In the genomic region with DNA sequence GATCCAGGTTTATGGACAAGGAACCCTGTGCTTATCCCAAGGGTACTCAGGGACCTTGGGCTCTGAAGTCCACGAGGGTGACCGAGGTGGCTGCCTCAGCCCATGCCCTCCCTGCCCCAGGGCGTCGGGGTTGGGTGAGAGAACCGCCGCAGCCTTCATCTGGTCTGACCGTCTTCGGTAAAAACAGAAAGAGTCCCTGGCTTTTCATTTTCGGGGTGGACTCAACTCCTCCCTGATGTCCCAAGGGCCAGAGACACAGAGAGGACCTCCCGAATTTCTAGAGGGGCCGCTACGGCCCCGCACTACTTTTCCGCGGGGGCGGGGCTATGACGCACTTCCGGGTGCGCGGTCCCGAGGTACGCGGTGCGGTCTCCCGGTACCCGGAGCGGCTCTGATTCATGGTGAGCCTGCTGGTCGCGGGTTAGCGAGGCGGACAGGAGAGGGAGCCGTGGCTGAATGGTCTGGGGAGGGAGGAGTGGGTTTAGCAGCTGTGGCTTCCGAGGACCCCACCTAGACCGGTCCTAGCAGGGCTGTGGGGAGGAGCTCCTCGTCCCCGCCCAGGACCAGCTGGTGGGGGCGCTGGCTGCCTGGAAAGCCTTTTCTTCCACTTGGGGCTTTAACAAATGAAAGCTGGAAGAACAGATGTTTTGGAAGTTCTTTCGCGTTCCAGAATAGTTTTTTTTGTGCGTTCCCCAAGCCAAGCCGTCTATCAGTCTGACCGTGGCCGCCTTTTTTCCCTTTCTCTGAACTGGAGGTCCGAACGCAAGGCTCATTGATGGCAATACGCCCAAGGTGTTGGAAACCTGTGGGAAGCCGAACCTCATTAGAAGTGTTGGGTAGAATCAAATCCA, we compare ENCODE assay signal across 1 cellular context.
TF ChIP-seq lines count a peak whose summit lies in the region.

A gene (plus strand): TSS at position 334 of the 851 bp plus-strand sequence. CDS start 7,233 bp downstream, outside the sequence.

TF ChIP-seq in K562, 482 proteins besides CTCF, POLR2A, EP300 and RAD21 (continued from another document and continues in another):
- TF ChIP-seq, protein P1, sequence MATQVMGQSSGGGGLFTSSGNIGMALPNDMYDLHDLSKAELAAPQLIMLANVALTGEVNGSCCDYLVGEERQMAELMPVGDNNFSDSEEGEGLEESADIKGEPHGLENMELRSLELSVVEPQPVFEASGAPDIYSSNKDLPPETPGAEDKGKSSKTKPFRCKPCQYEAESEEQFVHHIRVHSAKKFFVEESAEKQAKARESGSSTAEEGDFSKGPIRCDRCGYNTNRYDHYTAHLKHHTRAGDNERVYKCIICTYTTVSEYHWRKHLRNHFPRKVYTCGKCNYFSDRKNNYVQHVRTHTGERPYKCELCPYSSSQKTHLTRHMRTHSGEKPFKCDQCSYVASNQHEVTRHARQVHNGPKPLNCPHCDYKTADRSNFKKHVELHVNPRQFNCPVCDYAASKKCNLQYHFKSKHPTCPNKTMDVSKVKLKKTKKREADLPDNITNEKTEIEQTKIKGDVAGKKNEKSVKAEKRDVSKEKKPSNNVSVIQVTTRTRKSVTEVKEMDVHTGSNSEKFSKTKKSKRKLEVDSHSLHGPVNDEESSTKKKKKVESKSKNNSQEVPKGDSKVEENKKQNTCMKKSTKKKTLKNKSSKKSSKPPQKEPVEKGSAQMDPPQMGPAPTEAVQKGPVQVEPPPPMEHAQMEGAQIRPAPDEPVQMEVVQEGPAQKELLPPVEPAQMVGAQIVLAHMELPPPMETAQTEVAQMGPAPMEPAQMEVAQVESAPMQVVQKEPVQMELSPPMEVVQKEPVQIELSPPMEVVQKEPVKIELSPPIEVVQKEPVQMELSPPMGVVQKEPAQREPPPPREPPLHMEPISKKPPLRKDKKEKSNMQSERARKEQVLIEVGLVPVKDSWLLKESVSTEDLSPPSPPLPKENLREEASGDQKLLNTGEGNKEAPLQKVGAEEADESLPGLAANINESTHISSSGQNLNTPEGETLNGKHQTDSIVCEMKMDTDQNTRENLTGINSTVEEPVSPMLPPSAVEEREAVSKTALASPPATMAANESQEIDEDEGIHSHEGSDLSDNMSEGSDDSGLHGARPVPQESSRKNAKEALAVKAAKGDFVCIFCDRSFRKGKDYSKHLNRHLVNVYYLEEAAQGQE (CRISPR knock-in tag; IDR thresholded peaks at IDR 0.05; ENCODE audit: low read depth), result no peak
- TF ChIP-seq MXI1 (IDR thresholded peaks at IDR 0.05; ENCODE audit: low read depth, low read length), result peak; percentile 27; the same call in 1 of the 2 replicates
- TF ChIP-seq KDM4B (IDR thresholded peaks at IDR 0.05; ENCODE audit: borderline replicate concordance in 2 of 2, low read depth in 1 of 2), result peak in 1 of 2 experiments; percentile 48; a peak in 1 of 4 replicates
- TF ChIP-seq SREBF1 (IDR thresholded peaks at IDR 0.05; ENCODE audit: borderline replicate concordance, low read depth, low read length), result peak; percentile 47; the same call in 1 of the 2 replicates
- TF ChIP-seq, protein P2, sequence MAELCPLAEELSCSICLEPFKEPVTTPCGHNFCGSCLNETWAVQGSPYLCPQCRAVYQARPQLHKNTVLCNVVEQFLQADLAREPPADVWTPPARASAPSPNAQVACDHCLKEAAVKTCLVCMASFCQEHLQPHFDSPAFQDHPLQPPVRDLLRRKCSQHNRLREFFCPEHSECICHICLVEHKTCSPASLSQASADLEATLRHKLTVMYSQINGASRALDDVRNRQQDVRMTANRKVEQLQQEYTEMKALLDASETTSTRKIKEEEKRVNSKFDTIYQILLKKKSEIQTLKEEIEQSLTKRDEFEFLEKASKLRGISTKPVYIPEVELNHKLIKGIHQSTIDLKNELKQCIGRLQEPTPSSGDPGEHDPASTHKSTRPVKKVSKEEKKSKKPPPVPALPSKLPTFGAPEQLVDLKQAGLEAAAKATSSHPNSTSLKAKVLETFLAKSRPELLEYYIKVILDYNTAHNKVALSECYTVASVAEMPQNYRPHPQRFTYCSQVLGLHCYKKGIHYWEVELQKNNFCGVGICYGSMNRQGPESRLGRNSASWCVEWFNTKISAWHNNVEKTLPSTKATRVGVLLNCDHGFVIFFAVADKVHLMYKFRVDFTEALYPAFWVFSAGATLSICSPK (IDR thresholded peaks at IDR 0.05; ENCODE audit: borderline replicate concordance), result no peak
- TF ChIP-seq BRD4 (IDR thresholded peaks at IDR 0.05), result peak; percentile 33; the same call in 1 of the 2 replicates
- TF ChIP-seq ZNF445 (CRISPR knock-in tag; IDR thresholded peaks at IDR 0.05; ENCODE audit: low read depth), result no peak
- no peak for TF ChIP-seq ZNF184 (CRISPR knock-in tag; IDR thresholded peaks at IDR 0.05)
- no peak for TF ChIP-seq ARID2 (IDR thresholded peaks at IDR 0.05)
- TF ChIP-seq NFIC (IDR thresholded peaks at IDR 0.05), result peak; percentile 45; the same call in 1 of the 2 replicates
- peak; percentile 78 for TF ChIP-seq HCFC1 (IDR thresholded peaks at IDR 0.05; ENCODE audit: low read depth, low read length)
- TF ChIP-seq, protein P3, sequence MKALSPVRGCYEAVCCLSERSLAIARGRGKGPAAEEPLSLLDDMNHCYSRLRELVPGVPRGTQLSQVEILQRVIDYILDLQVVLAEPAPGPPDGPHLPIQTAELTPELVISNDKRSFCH (CRISPR knock-in tag; IDR thresholded peaks at IDR 0.05), result no peak
- TF ChIP-seq, protein P3 (tag; IDR thresholded peaks at IDR 0.05), result 0 out of 2 replicates have a peak, but pooled peaks have one; percentile 35
- TF ChIP-seq GABPB1 (CRISPR knock-in tag; IDR thresholded peaks at IDR 0.05), result peak; percentile 98
- TF ChIP-seq TOE1 (IDR thresholded peaks at IDR 0.05; ENCODE audit: borderline replicate concordance), result peak; percentile 85
- no peak for TF ChIP-seq TOE1 (CRISPR knock-in tag; IDR thresholded peaks at IDR 0.05; ENCODE audit: borderline replicate concordance, low read depth)
- peak; percentile 92 for TF ChIP-seq EP400 (IDR thresholded peaks at IDR 0.05)
- TF ChIP-seq, protein P4, sequence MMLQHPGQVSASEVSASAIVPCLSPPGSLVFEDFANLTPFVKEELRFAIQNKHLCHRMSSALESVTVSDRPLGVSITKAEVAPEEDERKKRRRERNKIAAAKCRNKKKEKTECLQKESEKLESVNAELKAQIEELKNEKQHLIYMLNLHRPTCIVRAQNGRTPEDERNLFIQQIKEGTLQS (IDR thresholded peaks at IDR 0.05), result no peak; the same call in 1 of the 2 replicates
- TF ChIP-seq, protein P4 (CRISPR knock-in tag; conservative IDR thresholded peaks at IDR 0.05), result peak; percentile 77; the same call in 1 of the 2 replicates
- TF ChIP-seq ZNF197 (CRISPR knock-in tag; IDR thresholded peaks at IDR 0.05; ENCODE audit: low read depth), result no peak
- TF ChIP-seq CXXC5 (CRISPR knock-in tag; IDR thresholded peaks at IDR 0.05), result peak; percentile 94
- TF ChIP-seq CAMTA2 (CRISPR knock-in tag; conservative IDR thresholded peaks at IDR 0.05), result no peak
- TF ChIP-seq GTF2E2 (tag; IDR thresholded peaks at IDR 0.05), result no peak
- TF ChIP-seq, protein P5, sequence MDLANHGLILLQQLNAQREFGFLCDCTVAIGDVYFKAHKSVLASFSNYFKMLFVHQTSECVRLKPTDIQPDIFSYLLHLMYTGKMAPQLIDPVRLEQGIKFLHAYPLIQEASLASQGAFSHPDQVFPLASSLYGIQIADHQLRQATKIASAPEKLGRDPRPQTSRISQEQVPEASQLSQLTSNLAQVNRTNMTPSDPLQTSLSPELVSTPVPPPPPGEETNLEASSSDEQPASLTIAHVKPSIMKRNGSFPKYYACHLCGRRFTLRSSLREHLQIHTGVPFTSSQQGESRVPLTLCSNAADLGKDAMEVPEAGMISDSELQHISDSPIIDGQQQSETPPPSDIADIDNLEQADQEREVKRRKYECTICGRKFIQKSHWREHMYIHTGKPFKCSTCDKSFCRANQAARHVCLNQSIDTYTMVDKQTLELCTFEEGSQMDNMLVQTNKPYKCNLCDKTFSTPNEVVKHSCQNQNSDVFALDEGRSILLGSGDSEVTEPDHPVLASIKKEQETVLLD (IDR thresholded peaks at IDR 0.05), result peak; percentile 59
- TF ChIP-seq SRSF7 (optimal IDR thresholded peaks at IDR 0.05; ENCODE audit: low read depth, low read length), result no peak
- TF ChIP-seq BRD9 (IDR thresholded peaks at IDR 0.05; ENCODE audit: low read depth, partially characterized antibody), result peak; percentile 44
- TF ChIP-seq, protein P6, sequence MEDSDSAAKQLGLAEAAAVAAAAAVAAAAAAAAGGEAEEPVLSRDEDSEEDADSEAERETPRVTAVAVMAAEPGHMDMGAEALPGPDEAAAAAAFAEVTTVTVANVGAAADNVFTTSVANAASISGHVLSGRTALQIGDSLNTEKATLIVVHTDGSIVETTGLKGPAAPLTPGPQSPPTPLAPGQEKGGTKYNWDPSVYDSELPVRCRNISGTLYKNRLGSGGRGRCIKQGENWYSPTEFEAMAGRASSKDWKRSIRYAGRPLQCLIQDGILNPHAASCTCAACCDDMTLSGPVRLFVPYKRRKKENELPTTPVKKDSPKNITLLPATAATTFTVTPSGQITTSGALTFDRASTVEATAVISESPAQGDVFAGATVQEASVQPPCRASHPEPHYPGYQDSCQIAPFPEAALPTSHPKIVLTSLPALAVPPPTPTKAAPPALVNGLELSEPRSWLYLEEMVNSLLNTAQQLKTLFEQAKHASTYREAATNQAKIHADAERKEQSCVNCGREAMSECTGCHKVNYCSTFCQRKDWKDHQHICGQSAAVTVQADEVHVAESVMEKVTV (CRISPR knock-in tag; IDR thresholded peaks at IDR 0.05), result no peak
- TF ChIP-seq, protein P7, sequence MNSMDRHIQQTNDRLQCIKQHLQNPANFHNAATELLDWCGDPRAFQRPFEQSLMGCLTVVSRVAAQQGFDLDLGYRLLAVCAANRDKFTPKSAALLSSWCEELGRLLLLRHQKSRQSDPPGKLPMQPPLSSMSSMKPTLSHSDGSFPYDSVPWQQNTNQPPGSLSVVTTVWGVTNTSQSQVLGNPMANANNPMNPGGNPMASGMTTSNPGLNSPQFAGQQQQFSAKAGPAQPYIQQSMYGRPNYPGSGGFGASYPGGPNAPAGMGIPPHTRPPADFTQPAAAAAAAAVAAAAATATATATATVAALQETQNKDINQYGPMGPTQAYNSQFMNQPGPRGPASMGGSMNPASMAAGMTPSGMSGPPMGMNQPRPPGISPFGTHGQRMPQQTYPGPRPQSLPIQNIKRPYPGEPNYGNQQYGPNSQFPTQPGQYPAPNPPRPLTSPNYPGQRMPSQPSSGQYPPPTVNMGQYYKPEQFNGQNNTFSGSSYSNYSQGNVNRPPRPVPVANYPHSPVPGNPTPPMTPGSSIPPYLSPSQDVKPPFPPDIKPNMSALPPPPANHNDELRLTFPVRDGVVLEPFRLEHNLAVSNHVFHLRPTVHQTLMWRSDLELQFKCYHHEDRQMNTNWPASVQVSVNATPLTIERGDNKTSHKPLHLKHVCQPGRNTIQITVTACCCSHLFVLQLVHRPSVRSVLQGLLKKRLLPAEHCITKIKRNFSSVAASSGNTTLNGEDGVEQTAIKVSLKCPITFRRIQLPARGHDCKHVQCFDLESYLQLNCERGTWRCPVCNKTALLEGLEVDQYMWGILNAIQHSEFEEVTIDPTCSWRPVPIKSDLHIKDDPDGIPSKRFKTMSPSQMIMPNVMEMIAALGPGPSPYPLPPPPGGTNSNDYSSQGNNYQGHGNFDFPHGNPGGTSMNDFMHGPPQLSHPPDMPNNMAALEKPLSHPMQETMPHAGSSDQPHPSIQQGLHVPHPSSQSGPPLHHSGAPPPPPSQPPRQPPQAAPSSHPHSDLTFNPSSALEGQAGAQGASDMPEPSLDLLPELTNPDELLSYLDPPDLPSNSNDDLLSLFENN (IDR thresholded peaks at IDR 0.05; ENCODE audit: low read depth in 2 of 2, low read length in 2 of 2), result peak in 1 of 2 experiments; percentile 30; a peak in 1 of 4 replicates
- no peak for TF ChIP-seq THRAP3 (IDR thresholded peaks at IDR 0.05; ENCODE audit: borderline replicate concordance)
- TF ChIP-seq, protein P8, sequence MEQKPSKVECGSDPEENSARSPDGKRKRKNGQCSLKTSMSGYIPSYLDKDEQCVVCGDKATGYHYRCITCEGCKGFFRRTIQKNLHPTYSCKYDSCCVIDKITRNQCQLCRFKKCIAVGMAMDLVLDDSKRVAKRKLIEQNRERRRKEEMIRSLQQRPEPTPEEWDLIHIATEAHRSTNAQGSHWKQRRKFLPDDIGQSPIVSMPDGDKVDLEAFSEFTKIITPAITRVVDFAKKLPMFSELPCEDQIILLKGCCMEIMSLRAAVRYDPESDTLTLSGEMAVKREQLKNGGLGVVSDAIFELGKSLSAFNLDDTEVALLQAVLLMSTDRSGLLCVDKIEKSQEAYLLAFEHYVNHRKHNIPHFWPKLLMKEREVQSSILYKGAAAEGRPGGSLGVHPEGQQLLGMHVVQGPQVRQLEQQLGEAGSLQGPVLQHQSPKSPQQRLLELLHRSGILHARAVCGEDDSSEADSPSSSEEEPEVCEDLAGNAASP (IDR thresholded peaks at IDR 0.05), result no peak
- TF ChIP-seq, protein P9, sequence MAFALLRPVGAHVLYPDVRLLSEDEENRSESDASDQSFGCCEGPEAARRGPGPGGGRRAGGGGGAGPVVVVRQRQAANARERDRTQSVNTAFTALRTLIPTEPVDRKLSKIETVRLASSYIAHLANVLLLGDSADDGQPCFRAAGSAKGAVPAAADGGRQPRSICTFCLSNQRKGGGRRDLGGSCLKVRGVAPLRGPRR (CRISPR knock-in tag; IDR thresholded peaks at IDR 0.05), result 0 out of 2 replicates have a peak, but pooled peaks have one; percentile 22
- TF ChIP-seq NR3C1 (CRISPR knock-in tag; IDR thresholded peaks at IDR 0.05), result no peak
- TF ChIP-seq SMARCC2 (IDR thresholded peaks at IDR 0.05; ENCODE audit: low read depth), result no peak
- TF ChIP-seq, protein P10, sequence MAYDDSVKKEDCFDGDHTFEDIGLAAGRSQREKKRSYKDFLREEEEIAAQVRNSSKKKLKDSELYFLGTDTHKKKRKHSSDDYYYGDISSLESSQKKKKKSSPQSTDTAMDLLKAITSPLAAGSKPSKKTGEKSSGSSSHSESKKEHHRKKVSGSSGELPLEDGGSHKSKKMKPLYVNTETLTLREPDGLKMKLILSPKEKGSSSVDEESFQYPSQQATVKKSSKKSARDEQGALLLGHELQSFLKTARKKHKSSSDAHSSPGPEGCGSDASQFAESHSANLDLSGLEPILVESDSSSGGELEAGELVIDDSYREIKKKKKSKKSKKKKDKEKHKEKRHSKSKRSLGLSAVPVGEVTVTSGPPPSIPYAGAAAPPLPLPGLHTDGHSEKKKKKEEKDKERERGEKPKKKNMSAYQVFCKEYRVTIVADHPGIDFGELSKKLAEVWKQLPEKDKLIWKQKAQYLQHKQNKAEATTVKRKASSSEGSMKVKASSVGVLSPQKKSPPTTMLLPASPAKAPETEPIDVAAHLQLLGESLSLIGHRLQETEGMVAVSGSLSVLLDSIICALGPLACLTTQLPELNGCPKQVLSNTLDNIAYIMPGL (CRISPR knock-in tag; IDR thresholded peaks at IDR 0.05), result peak; percentile 89
- TF ChIP-seq ZNF263 (CRISPR knock-in tag; IDR thresholded peaks at IDR 0.05; ENCODE audit: borderline replicate concordance), result no peak
- TF ChIP-seq ZBTB1 (CRISPR knock-in tag; IDR thresholded peaks at IDR 0.05; ENCODE audit: borderline replicate concordance, low read depth), result peak; percentile 93
- TF ChIP-seq SAP30 (IDR thresholded peaks at IDR 0.05; ENCODE audit: borderline replicate concordance, insufficient read depth, low read depth, low read length, poor library complexity, severe bottlenecking), result peak; percentile 93
- TF ChIP-seq ZNF561 (CRISPR knock-in tag; conservative IDR thresholded peaks at IDR 0.05), result no peak
- peak; percentile 79; the same call in 1 of the 2 replicates for TF ChIP-seq ELF2 (CRISPR knock-in tag; IDR thresholded peaks at IDR 0.05)
- TF ChIP-seq POLR3G (IDR thresholded peaks at IDR 0.05; ENCODE audit: extremely low read depth, insufficient read length, insufficient replicate concordance), result no peak
- TF ChIP-seq CBX3 (IDR thresholded peaks at IDR 0.05; ENCODE audit: borderline replicate concordance in 1 of 2, low read length in 2 of 2), result peak in 1 of 2 experiments; percentile 56; a peak in 2 of 3 replicates
